In the genomic region with DNA sequence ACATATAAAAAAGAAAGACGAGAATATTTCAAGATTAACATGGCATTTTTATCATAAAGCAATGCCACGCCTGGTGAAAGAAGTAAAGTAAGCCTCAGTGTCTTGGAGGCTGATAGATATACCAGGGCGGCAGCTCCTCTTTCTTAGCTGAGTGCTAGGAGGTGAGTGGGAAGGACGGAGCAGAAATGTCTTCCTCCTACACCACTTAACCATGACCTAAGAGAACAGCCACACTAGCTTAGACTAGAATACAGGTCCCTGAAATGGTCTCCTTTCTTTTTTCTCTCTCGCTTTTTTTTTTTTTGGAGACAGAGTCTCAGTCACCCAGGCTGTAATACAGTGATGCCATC, we compare ENCODE assay signal across 23 cellular contexts.
"Had no signal": no experiment of that assay in that cellular context is flagged by ENCODE, and none has a peak within 500 bp of the region (broad histone marks: within the 10 kb centered on the region; RNA-seq: fewer than 3 reads in every experiment).

No MANE protein-coding gene starts in this region.

- H3K27ac Mint-ChIP-seq: T-helper 17 cell had no signal

- H3K4me1 ChIP-seq: SJSA1 had no signal

- H3K4me1 Mint-ChIP-seq: T-helper 17 cell had no signal

- H3K36me3 ChIP-seq: SJSA1 had no signal

- H3K4me3 ChIP-seq: SJSA1, SK-N-MC had no signal

- H3K4me3 Mint-ChIP-seq: T-helper 17 cell had no signal

- H3K27me3 Mint-ChIP-seq: T-helper 17 cell had no signal

- ATAC-seq: HepG2, T-helper 17 cell had no signal

- H3K27me3 ChIP-seq: SJSA1 had no signal

- DNase-seq: IMR-90, Kasumi-1, KG1, NCI-H1048, NCI-H1105, NCI-H1417, NCI-H1436 treated with DMSO at 0.1 percent for 48 hours, NCI-H1694 treated with DMSO at 0.1 percent for 48 hours, NCI-H1930, NCI-H2081, NCI-H2107, NCI-H2227 treated with DMSO at 0.1 percent for 48 hours, NCI-H524, NCI-H526 treated with DMSO at 0.1 percent for 48 hours, NCI-H748 treated with DMSO at 0.1 percent for 48 hours, Right ventricle myocardium superior, RPMI8226, SIG-M5, T-helper 1 cell, T-helper 17 cell had no signal

- H3K27ac ChIP-seq: SJSA1, SK-N-MC had no signal
